1 cellular context compared by ENCODE assay signal in genomic region chr10:110408943-110409342, GRCh38.
TF ChIP-seq lines count a peak whose summit lies in the region.

No MANE protein-coding gene starts in this region.

TF ChIP-seq in endothelial cell of umbilical vein, 7 proteins besides CTCF, POLR2A, EP300 and RAD21:
- TF ChIP-seq MYC (IDR thresholded peaks at IDR 0.05; ENCODE audit: low read depth, low read length) (no peak), FOS (IDR thresholded peaks at IDR 0.05; ENCODE audit: borderline replicate concordance, insufficient read depth, low read length) (no peak), POLR2AphosphoS5 (IDR thresholded peaks at IDR 0.05; ENCODE audit: insufficient read depth, low read depth, low read length) (no peak), EZH2 (IDR thresholded peaks at IDR 0.05; ENCODE audit: borderline replicate concordance, low read depth, low read length, severe bottlenecking) (no peak), JUN (IDR thresholded peaks at IDR 0.05; ENCODE audit: borderline replicate concordance, insufficient read depth, insufficient read length, low read depth) (no peak), GATA2 (IDR thresholded peaks at IDR 0.05; ENCODE audit: insufficient read depth, insufficient read length, low read depth, low read length) (no peak)
- TF ChIP-seq, protein P1, sequence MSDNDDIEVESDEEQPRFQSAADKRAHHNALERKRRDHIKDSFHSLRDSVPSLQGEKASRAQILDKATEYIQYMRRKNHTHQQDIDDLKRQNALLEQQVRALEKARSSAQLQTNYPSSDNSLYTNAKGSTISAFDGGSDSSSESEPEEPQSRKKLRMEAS (IDR thresholded peaks at IDR 0.05; ENCODE audit: insufficient read depth, insufficient read length) = no peak
TF ChIP-seq in endothelial cell of umbilical vein: peak in this region for 0.
